10 cellular contexts compared by ENCODE assay signal in the genomic region with DNA sequence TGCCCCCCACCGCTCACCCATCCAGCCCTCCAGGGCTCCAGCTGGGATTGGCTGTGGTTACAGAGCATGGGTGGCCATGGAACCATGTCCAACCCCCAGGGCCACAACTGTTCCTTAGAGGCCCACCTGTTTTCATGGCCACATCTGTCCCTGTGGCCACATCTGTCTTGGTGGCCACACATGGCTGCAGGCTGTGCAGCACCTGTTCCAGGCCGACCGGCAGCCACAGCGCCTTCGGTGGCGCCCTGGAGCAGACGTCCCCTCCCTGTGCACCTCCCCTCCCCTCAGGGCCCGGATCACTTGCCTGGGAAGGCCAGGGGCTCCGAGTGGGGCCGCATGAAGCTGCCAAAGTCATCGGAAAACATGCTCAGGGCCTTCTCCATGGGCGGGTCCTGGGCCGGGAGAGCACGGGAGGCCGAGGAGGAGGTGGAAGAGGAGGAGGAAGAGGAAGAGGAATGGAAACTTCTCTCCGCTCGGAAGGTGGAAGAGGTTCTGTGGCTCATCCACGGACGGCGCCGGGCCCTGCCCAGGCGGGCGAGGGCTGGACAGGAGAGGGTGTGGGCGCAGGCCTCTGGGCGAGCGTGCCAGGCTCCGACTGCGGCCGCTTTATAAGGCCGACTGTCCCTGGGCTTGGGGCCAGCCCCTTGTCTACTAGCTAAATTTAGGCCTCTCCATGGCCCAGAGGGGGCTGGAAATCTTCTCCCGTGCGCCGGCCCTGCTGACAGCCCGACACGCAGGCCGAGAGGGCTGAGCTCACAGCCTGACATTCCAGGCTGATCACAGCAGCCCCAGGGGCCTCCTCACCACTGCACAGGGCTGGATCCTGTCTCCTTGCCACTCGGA. TPM values are rescaled to one million over a fixed set of nuclear protein-coding genes. Genes with fewer than 3 reads are reported as not detected.
DNase-seq lines count a peak whose midpoint lies in the region; ATAC-seq, FAIRE-seq and TF ChIP-seq lines count a peak whose summit lies in the region.
"Had no signal": no experiment of that assay in that cellular context is flagged by ENCODE, and none has a peak within 500 bp of the region (broad histone marks: within the 10 kb centered on the region; RNA-seq: fewer than 3 reads in every experiment).

A gene (minus strand): TSS at position 583 of the 843 bp plus-strand sequence. CDS start 80 bp downstream, at position 503.

- H3K9me3 ChIP-seq in astrocyte (ENCODE audit: insufficient read depth, low read depth, low read length), result no peaks in the 10 kb centered on the region

- H4K20me1 ChIP-seq in astrocyte (ENCODE audit: insufficient read depth, low read length), result no peaks in the 10 kb centered on the region

- no peaks in the 10 kb centered on the region for H3K36me3 ChIP-seq in astrocyte (ENCODE audit: insufficient read depth, low read length)

- FAIRE-seq in astrocyte (lab: Jason Lieb, UNC) (no peak), GM19239 (lab: Jason Lieb, UNC) (no peak)
- FAIRE-seq: bronchial epithelial cell had no signal

- H3K79me2 ChIP-seq in astrocyte (ENCODE audit: insufficient read depth, low read length), result no peaks in the 10 kb centered on the region

- H3K9ac ChIP-seq in astrocyte (ENCODE audit: low read length), result peak within 1 kb of the TSS; percentile 43

- peaks cover 42% of the 10 kb centered on the region for H3K4me1 ChIP-seq in astrocyte (ENCODE audit: insufficient read depth, low read length)

- H3K27ac ChIP-seq in astrocyte (ENCODE audit: low read depth, low read length) (no peak within 1 kb of the TSS), skin epidermis (peak within 1 kb of the TSS in 15 of 21 experiments; percentile 2 to 84 (median 63))

- H3K4me3 ChIP-seq in astrocyte (ENCODE audit: insufficient read depth, low read depth, low read length) (no peak within 1 kb of the TSS), skin epidermis (no peak within 1 kb of the TSS)

- H3K27me3 ChIP-seq in astrocyte (ENCODE audit: insufficient read depth, low read length), result no peaks in the 10 kb centered on the region

- TF ChIP-seq CTCF in GM13977 (IDR thresholded peaks at IDR 0.05; ENCODE audit: extremely low read depth, insufficient read depth, missing control alignments) (peak; percentile 2), astrocyte (IDR thresholded peaks at IDR 0.05; ENCODE audit: insufficient read depth, low read depth, low read length) (no peak)

- H3K4me2 ChIP-seq in astrocyte (ENCODE audit: low read length), result no peak within 1 kb of the TSS

- in situ Hi-C loops in GM13977 (cut with MboI; ENCODE audit: low pct_unique_long_range_greater_than_20kb, low sequenced_read_pairs, unreplicated experiment), result no loop called here

- no peaks in the 10 kb centered on the region for H3K36me3 Mint-ChIP-seq in astrocyte (ENCODE audit: low read depth, unreplicated experiment)

- H3K4me1 Mint-ChIP-seq in astrocyte (ENCODE audit: low read depth, unreplicated experiment), result peaks cover 30% of the 10 kb centered on the region

- peak within 1 kb of the TSS; percentile 39 for H2AFZ ChIP-seq in astrocyte (ENCODE audit: low read depth, low read length)

- H3K27ac Mint-ChIP-seq in astrocyte (ENCODE audit: unreplicated experiment), result peak within 1 kb of the TSS; percentile 66

- ATAC-seq in GM21717 (IDR thresholded peaks at IDR 0.05; ENCODE audit: unreplicated experiment), result no peak

- H3K4me3 Mint-ChIP-seq in astrocyte (ENCODE audit: unreplicated experiment), result no peak within 1 kb of the TSS

- peaks cover 14% of the 10 kb centered on the region for H3K27me3 Mint-ChIP-seq in astrocyte (ENCODE audit: low read depth, unreplicated experiment)

- peaks cover 4% of the 10 kb centered on the region for H3K9me3 Mint-ChIP-seq in astrocyte (ENCODE audit: unreplicated experiment)

- DNase-seq in GM13977 (ENCODE audit: low spot score), result no peak
- peak; percentile 60 for DNase-seq in astrocyte (ENCODE audit: low read depth)
- peak; percentile 74 for DNase-seq in iPS-NIHi7 (ENCODE audit: extremely low spot score)
- DNase-seq in GM19239 (ENCODE audit: insufficient read length, low spot score), result no peak
- no peak for DNase-seq in NCI-H524 treated with DMSO at 0.1 percent for 48 hours (lab: John Stamatoyannopoulos, UW)
- no peak for DNase-seq in activated gamma-delta T cell treated with Interleukin-2 at 50 U/mL for 16 hours
- DNase-seq: NCI-H2171 had no signal

RNA-seq across cellular contexts. Expression of the gene that starts here (rescaled TPM):
- 0.45 and 0.55 TPM in 2 replicates for total RNA-seq in astrocyte
- total RNA-seq: bronchial epithelial cell had no signal

Comparison
In these comparisons a context has a peak if more than half of its experiments do, and no peak if none do; other contexts are left out.
1. Peak in DNase-seq and H3K9ac ChIP-seq in astrocyte; RNA of the gene not detected or under 1 TPM.